Comparison of ENCODE assay signal across 1 cellular context in genomic region chr19:31503211-31503610, GRCh38.
TF ChIP-seq lines count a peak whose summit lies in the region.

No MANE protein-coding gene starts in this region.

TF ChIP-seq in GM23338, 12 proteins besides CTCF, POLR2A, EP300 and RAD21 (continued from another document):
- no peak for TF ChIP-seq ZNF462 (CRISPR knock-in tag; IDR thresholded peaks at IDR 0.05)
- TF ChIP-seq POLR2AphosphoS5 (IDR thresholded peaks at IDR 0.05; ENCODE audit: low read depth), result no peak
TF ChIP-seq in GM23338: peak in this region for 0.
